Comparison of ENCODE assay signal across 34 cellular contexts in the genomic region with DNA sequence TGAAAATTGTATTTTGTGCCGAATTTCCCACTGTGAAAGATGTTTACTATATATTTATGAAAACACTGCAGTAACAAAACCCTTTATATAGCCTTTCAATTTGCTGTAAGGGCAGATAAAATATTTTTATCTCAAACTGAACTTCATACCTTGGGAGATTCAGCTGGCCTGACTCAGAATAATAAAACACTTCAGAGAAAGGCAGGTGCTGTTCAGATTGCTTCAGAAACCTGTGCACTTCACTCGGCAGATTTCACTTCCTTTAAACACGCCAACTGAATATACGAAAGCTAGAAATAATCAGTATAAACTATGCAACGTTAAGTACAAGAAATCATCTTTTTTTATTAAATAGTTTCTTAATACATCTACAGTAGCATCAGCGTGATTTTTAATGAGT.
"Had no signal": no experiment of that assay in that cellular context is flagged by ENCODE, and none has a peak within 500 bp of the region (broad histone marks: within the 10 kb centered on the region; RNA-seq: fewer than 3 reads in every experiment).

No MANE protein-coding gene starts in this region.

- H3K9me3 Mint-ChIP-seq: brain; central memory CD8-positive, alpha-beta T cell had no signal

- H3K4me3 Mint-ChIP-seq: activated B cell treated with CpG ODN at 0.5 μM for 24 hours; activated CD8-positive, alpha-beta memory T cell treated with anti-CD3 and anti-CD28 coated beads, Interleukin-2, amount 10 ng/mL, durations not matched to agents 7 days and 5 days; activated CD8-positive, alpha-beta T cell treated with anti-CD3 and anti-CD28 coated beads, Interleukin-2, amount 10 ng/mL, durations not matched to agents 7 days and 5 days; activated naive CD4-positive, alpha-beta T cell treated with anti-CD3 and anti-CD28 coated beads, Interleukin-2, amount 10 ng/mL, durations not matched to agents 7 days and 5 days; activated naive CD8-positive, alpha-beta T cell treated with anti-CD3 and anti-CD28 coated beads, Interleukin-2, amount 10 ng/mL, durations not matched to agents 7 days and 5 days; brain; central memory CD8-positive, alpha-beta T cell; effector memory CD8-positive, alpha-beta T cell; T-helper 17 cell; T-helper 2 cell treated with Interferon-gamma antibody and Interleukin-4, amounts not matched to agents 5 μg/mL and 100 μg/mL, for 36 hours had no signal

- H3K9me3 ChIP-seq: ascending aorta, esophagus muscularis mucosa, gastrocnemius medialis, heart left ventricle had no signal

- H3K27ac ChIP-seq: ascending aorta, breast epithelium, cardiac muscle cell, esophagus muscularis mucosa, foreskin keratinocyte, gastrocnemius medialis, heart left ventricle, WERI-Rb-1 had no signal

- H3K27me3 Mint-ChIP-seq: activated B cell treated with CpG ODN at 0.5 μM for 24 hours; activated CD8-positive, alpha-beta memory T cell treated with anti-CD3 and anti-CD28 coated beads, Interleukin-2, amount 10 ng/mL, durations not matched to agents 7 days and 5 days; activated naive CD4-positive, alpha-beta T cell treated with anti-CD3 and anti-CD28 coated beads, Interleukin-2, amount 10 ng/mL, durations not matched to agents 7 days and 5 days; activated naive CD8-positive, alpha-beta T cell treated with anti-CD3 and anti-CD28 coated beads, Interleukin-2, amount 10 ng/mL, durations not matched to agents 7 days and 5 days; brain; central memory CD8-positive, alpha-beta T cell; effector memory CD8-positive, alpha-beta T cell; T-helper 17 cell had no signal

- H3K4me1 Mint-ChIP-seq: activated B cell treated with CpG ODN at 0.5 μM for 24 hours; activated CD8-positive, alpha-beta memory T cell treated with anti-CD3 and anti-CD28 coated beads, Interleukin-2, amount 10 ng/mL, durations not matched to agents 7 days and 5 days; activated naive CD4-positive, alpha-beta T cell treated with anti-CD3 and anti-CD28 coated beads, Interleukin-2, amount 10 ng/mL, durations not matched to agents 7 days and 5 days; activated naive CD8-positive, alpha-beta T cell treated with anti-CD3 and anti-CD28 coated beads, Interleukin-2, amount 10 ng/mL, durations not matched to agents 7 days and 5 days; brain; central memory CD8-positive, alpha-beta T cell; T-helper 17 cell had no signal

- H3K36me3 ChIP-seq: ascending aorta, breast epithelium, cardiac muscle cell, esophagus muscularis mucosa, gastrocnemius medialis, heart left ventricle, WERI-Rb-1 had no signal

- DNase-seq: activated B cell treated with CpG ODN at 0.5 μM for 24 hours; activated CD4-positive, alpha-beta T cell treated with anti-CD3 and anti-CD28 coated beads for 48 hours; activated CD4-positive, alpha-beta T cell treated with anti-CD3 and anti-CD28 coated beads, Interleukin-2, amount 50 U/mL, for 1 hour; activated CD4-positive, alpha-beta T cell treated with anti-CD3 and anti-CD28 coated beads, Interleukin-2, amount 50 U/mL, for 48 hours; activated CD8-positive, alpha-beta memory T cell treated with anti-CD3 and anti-CD28 coated beads, Interleukin-2, amount 10 ng/mL, durations not matched to agents 7 days and 5 days; activated CD8-positive, alpha-beta memory T cell treated with anti-CD3 and anti-CD28 coated beads, Interleukin-2, amount 50 U/mL, for 4 hours; activated CD8-positive, alpha-beta T cell treated with anti-CD3 and anti-CD28 coated beads, Interleukin-2, amount 10 ng/mL, durations not matched to agents 7 days and 5 days; activated gamma-delta T cell; activated naive CD4-positive, alpha-beta T cell; activated naive CD4-positive, alpha-beta T cell treated with anti-CD3 and anti-CD28 coated beads, Interleukin-2, amount 10 ng/mL, durations not matched to agents 7 days and 5 days; activated naive CD8-positive, alpha-beta T cell treated with anti-CD3 and anti-CD28 coated beads, Interleukin-2, amount 10 ng/mL, durations not matched to agents 7 days and 5 days; activated T-cell treated with anti-CD3 and anti-CD28 coated beads, Interleukin-2, amount 50 U/mL, for 1 hour; activated T-cell treated with anti-CD3 and anti-CD28 coated beads, Interleukin-2, amount 50 U/mL, for 48 hours; cortex of kidney; dermis blood vessel endothelial cell; effector CD4-positive, alpha-beta T cell; effector memory CD8-positive, alpha-beta T cell; erythroblast; foreskin keratinocyte; gastrocnemius medialis; glutamatergic neuron; heart left ventricle; T-helper 17 cell; T1000; WERI-Rb-1 had no signal

- H3K27ac Mint-ChIP-seq: activated B cell treated with CpG ODN at 0.5 μM for 24 hours; activated CD8-positive, alpha-beta memory T cell treated with anti-CD3 and anti-CD28 coated beads, Interleukin-2, amount 10 ng/mL, durations not matched to agents 7 days and 5 days; activated CD8-positive, alpha-beta T cell treated with anti-CD3 and anti-CD28 coated beads, Interleukin-2, amount 10 ng/mL, durations not matched to agents 7 days and 5 days; activated naive CD4-positive, alpha-beta T cell treated with anti-CD3 and anti-CD28 coated beads, Interleukin-2, amount 10 ng/mL, durations not matched to agents 7 days and 5 days; activated naive CD4-positive, alpha-beta T cell treated with anti-CD3 and anti-CD28 coated beads, Interleukin-2, amount 50 U/mL, for 72 hours; activated naive CD8-positive, alpha-beta T cell treated with anti-CD3 and anti-CD28 coated beads, Interleukin-2, amount 10 ng/mL, durations not matched to agents 7 days and 5 days; effector memory CD8-positive, alpha-beta T cell; T-helper 17 cell; T-helper 2 cell treated with Interferon-gamma antibody and Interleukin-4, amounts not matched to agents 5 μg/mL and 100 μg/mL, for 36 hours had no signal

- H3K36me3 Mint-ChIP-seq: activated CD8-positive, alpha-beta memory T cell treated with anti-CD3 and anti-CD28 coated beads, Interleukin-2, amount 10 ng/mL, durations not matched to agents 7 days and 5 days; activated naive CD4-positive, alpha-beta T cell treated with anti-CD3 and anti-CD28 coated beads, Interleukin-2, amount 10 ng/mL, durations not matched to agents 7 days and 5 days; activated naive CD4-positive, alpha-beta T cell treated with anti-CD3 and anti-CD28 coated beads, Interleukin-2, amount 50 U/mL, for 72 hours; activated naive CD8-positive, alpha-beta T cell treated with anti-CD3 and anti-CD28 coated beads, Interleukin-2, amount 10 ng/mL, durations not matched to agents 7 days and 5 days; brain had no signal

- H3K4me1 ChIP-seq: ascending aorta, breast epithelium, esophagus muscularis mucosa, foreskin keratinocyte, gastrocnemius medialis, heart left ventricle had no signal

- ATAC-seq: activated CD4-positive, CD25-positive, alpha-beta regulatory T cell treated with anti-CD3 and anti-CD28 coated beads, Interleukin-2, amount 50 U/mL, for 24 hours; activated CD8-positive, alpha-beta memory T cell treated with anti-CD3 and anti-CD28 coated beads, Interleukin-2, amount 10 ng/mL, durations not matched to agents 7 days and 5 days; activated CD8-positive, alpha-beta T cell treated with anti-CD3 and anti-CD28 coated beads, Interleukin-2, amount 10 ng/mL, durations not matched to agents 7 days and 5 days; activated naive CD4-positive, alpha-beta T cell treated with anti-CD3 and anti-CD28 coated beads, Interleukin-2, amount 50 U/mL, for 72 hours; effector memory CD8-positive, alpha-beta T cell; foreskin keratinocyte; gastrocnemius medialis; heart left ventricle; T-helper 17 cell had no signal

- H3K4me3 ChIP-seq: ascending aorta, breast epithelium, cardiac muscle cell, esophagus muscularis mucosa, gastrocnemius medialis, heart left ventricle had no signal

- H3K27me3 ChIP-seq: ascending aorta, breast epithelium, cardiac muscle cell, esophagus muscularis mucosa, foreskin keratinocyte, gastrocnemius medialis had no signal
